ENCODE assay signal across 9 cellular contexts in the genomic region with DNA sequence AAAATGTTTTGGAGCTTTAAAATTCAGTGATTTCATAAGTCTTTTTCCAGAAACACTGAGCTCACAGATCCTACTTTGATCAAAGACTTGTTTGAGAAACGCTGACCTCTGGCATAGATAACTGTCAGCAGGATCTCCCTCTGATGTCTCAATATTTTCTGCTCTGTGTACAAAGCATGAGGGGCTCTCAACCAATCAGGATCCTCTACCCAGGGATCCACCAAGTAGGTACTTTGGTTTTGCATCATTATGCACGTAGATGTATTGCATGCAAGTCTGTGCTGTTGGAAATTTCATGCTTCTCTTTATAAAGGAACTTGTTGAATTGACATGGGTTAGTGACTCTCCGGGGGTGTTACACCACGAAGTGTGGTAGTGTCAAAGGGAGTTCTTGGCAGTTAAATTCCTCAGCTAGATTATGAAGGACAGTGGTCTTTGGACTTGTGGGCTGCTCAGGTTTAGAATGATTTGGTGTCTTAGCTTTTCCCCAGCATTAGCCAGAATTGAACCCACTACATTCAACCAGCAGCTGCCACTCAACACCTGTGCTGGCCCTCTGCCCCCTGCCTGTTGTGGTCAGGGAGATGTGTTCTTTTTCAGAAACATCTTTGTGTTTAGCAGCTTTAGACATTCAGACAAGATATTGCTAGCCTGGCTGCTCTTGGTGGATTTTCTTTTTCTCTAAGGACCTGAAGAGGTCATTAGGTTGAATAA. TPM values are rescaled to one million over a fixed set of nuclear protein-coding genes. Genes with fewer than 3 reads are reported as not detected.
A peak's percentile ranks its signal among the peaks of the same experiment; 100 is the strongest.
DNase-seq lines count a peak whose midpoint lies in the region; FAIRE-seq and TF ChIP-seq lines count a peak whose summit lies in the region.
"Had no signal": no experiment of that assay in that cellular context is flagged by ENCODE, and none has a peak within 500 bp of the region (broad histone marks: within the 10 kb centered on the region; RNA-seq: fewer than 3 reads in every experiment).

No MANE protein-coding gene starts in this region.

- no peaks in the 10 kb centered on the region for H3K27me3 ChIP-seq in right atrium auricular region

- POLR2A ChIA-PET in HEK293 (lab: Yijun Ruan, JAX) = interaction anchor here (0.9 to 1.1 kb wide), 2 partner anchors 9 to 89 kb away, joined by 3 read pairs; a partner anchor contains a TSS

- H3K36me3 ChIP-seq in HEK293 (ENCODE audit: control insufficient read depth in 2 of 2, insufficient read depth in 1 of 2, low read length in 2 of 2) (no peaks in the 10 kb centered on the region), right atrium auricular region (no peaks in the 10 kb centered on the region)

- CTCF ChIA-PET in HEK293 (lab: Yijun Ruan, JAX) = interaction anchor here (0.6 to 8.5 kb wide), 7 partner anchors 12 to 106 kb away, joined by 3 to 166 read pairs (median 3); a partner anchor contains a TSS

- no peak for FAIRE-seq in urothelium cell line (lab: Jason Lieb, UNC)

- DNase-seq in right atrium auricular region (ENCODE audit: low spot score) (peak; percentile 53), NCI-H748 treated with DMSO at 0.1 percent for 48 hours (lab: John Stamatoyannopoulos, UW) (no peak), superior temporal gyrus (ENCODE audit: extremely low spot score) (no peak), AG08395 (ENCODE audit: low spot score) (no peak), urothelium cell line (ENCODE audit: low spot score) (no peak)
- DNase-seq: NCI-H2171 treated with DMSO at 0.1 percent for 48 hours had no signal

- H3K4me1 ChIP-seq in HEK293 (ENCODE audit: control insufficient read depth, insufficient read depth, low read length) = peaks cover 2% of the 10 kb centered on the region; the same call in 1 of the 2 replicates
- peaks cover 2 to 50% of the 10 kb centered on the region in 2 donors for H3K4me1 ChIP-seq in right atrium auricular region

- H3K27ac ChIP-seq in HEK293 (ENCODE audit: extremely low read depth, low read depth, low read length) = no peak overlapping the region
- peak overlapping the region; percentile 78; the same call in 1 of the 2 replicates for H3K27ac ChIP-seq in VCaP
- H3K27ac ChIP-seq in right atrium auricular region = peak overlapping the region; percentile 78 to 84
- H3K27ac ChIP-seq in skin epidermis = peak overlapping the region in 14 of 21 experiments; percentile 3 to 90 (median 70)

- H3K9me3 ChIP-seq in HEK293 (ENCODE audit: control insufficient read depth, insufficient read depth, low read depth, low read length) (no peaks in the 10 kb centered on the region), right atrium auricular region (no peaks in the 10 kb centered on the region)

- no peak overlapping the region for H3K4me3 ChIP-seq in HEK293 (ENCODE audit: low read depth, low read length)
- no peak overlapping the region for H3K4me3 ChIP-seq in right atrium auricular region
- no peak overlapping the region for H3K4me3 ChIP-seq in skin epidermis

- TF ChIP-seq CTCF in HEK293 (tag by site-specific recombination; IDR thresholded peaks at IDR 0.05) (no peak), VCaP (conservative IDR thresholded peaks at IDR 0.05) (no peak), right atrium auricular region (IDR thresholded peaks at IDR 0.05) (no peak)

TF ChIP-seq in HEK293, 187 proteins besides CTCF, POLR2A, EP300 and RAD21:
- no peak for TF ChIP-seq ZNF19 (tag by site-specific recombination; IDR thresholded peaks at IDR 0.05; ENCODE audit: low read depth)
- TF ChIP-seq SP3 (tag by site-specific recombination; IDR thresholded peaks at IDR 0.05) = no peak
- TF ChIP-seq, protein P1, sequence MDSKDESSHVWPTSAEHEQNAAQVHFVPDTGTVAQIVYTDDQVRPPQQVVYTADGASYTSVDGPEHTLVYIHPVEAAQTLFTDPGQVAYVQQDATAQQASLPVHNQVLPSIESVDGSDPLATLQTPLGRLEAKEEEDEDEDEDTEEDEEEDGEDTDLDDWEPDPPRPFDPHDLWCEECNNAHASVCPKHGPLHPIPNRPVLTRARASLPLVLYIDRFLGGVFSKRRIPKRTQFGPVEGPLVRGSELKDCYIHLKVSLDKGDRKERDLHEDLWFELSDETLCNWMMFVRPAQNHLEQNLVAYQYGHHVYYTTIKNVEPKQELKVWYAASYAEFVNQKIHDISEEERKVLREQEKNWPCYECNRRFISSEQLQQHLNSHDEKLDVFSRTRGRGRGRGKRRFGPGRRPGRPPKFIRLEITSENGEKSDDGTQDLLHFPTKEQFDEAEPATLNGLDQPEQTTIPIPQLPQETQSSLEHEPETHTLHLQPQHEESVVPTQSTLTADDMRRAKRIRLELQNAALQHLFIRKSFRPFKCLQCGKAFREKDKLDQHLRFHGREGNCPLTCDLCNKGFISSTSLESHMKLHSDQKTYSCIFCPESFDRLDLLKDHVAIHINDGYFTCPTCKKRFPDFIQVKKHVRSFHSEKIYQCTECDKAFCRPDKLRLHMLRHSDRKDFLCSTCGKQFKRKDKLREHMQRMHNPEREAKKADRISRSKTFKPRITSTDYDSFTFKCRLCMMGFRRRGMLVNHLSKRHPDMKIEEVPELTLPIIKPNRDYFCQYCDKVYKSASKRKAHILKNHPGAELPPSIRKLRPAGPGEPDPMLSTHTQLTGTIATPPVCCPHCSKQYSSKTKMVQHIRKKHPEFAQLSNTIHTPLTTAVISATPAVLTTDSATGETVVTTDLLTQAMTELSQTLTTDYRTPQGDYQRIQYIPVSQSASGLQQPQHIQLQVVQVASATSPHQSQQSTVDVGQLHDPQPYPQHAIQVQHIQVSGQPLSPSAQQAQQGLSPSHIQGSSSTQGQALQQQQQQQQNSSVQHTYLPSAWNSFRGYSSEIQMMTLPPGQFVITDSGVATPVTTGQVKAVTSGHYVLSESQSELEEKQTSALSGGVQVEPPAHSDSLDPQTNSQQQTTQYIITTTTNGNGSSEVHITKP (tag by site-specific recombination; IDR thresholded peaks at IDR 0.05) = peak; percentile 33
- no peak for TF ChIP-seq ZIC2 (tag by site-specific recombination; IDR thresholded peaks at IDR 0.05)
- no peak for TF ChIP-seq SCRT2 (tag by site-specific recombination; IDR thresholded peaks at IDR 0.05)
- TF ChIP-seq ZNF664 (tag by site-specific recombination; IDR thresholded peaks at IDR 0.05) = no peak
- TF ChIP-seq ZNF660 (tag by site-specific recombination; IDR thresholded peaks at IDR 0.05) = no peak

RNA-seq across cellular contexts. Expression of a gene that starts 1.7 kb away (rescaled TPM):
- 10 to 100 TPM; 25.7 to 50.9 TPM for total RNA-seq in right atrium auricular region

RNA-seq across cellular contexts. Expression of a gene that starts 16.8 kb away (rescaled TPM):
- total RNA-seq in right atrium auricular region = 1 to 10 TPM; 1.5 to 8.3 TPM

RNA-seq across cellular contexts. Expression of a gene that starts 23.0 kb away (rescaled TPM):
- total RNA-seq in right atrium auricular region = 10 to 100 TPM in 1 of 2 donors, 1 to 10 TPM in 1; 5.5 to 13.0 TPM

RNA-seq across cellular contexts. Expression of a gene that starts 23.9 kb away (rescaled TPM):
- total RNA-seq in right atrium auricular region = 1,000 to 10,000 TPM; 2,961 to 3,608 TPM

RNA-seq across cellular contexts. Expression of a gene that starts 56.1 kb away (rescaled TPM):
- total RNA-seq in right atrium auricular region = 10 to 100 TPM; 27.7 to 40.9 TPM
